16 cellular contexts compared by ENCODE assay signal in the genomic region with DNA sequence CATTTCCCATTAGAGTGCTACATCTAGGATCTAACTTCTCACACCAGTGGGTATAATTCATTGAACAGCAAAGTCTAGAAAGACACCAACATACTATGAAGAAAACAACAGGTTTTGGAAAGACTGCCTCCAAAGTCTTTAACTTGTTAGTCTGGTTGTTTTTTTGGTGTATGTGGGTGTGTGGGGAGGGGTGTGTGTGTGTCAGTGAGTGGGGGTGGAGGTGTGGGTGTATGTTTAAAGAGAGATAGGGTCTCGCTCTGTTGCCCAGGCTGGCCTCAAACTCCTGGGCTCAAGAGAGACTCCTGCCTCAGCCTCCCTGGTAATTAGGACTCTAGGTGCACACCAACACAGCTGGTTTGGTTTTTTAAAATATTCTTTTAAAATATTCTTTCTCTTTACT. TPM values are rescaled to one million over a fixed set of nuclear protein-coding genes. Genes with fewer than 3 reads are reported as not detected.
DNase-seq lines count a peak whose midpoint lies in the region; ATAC-seq and TF ChIP-seq lines count a peak whose summit lies in the region.
"Had no signal": no experiment of that assay in that cellular context is flagged by ENCODE, and none has a peak within 500 bp of the region (broad histone marks: within the 10 kb centered on the region; RNA-seq: fewer than 3 reads in every experiment).

No MANE protein-coding gene starts in this region.

- H3K27me3 ChIP-seq in GM23248 (replicated peaks; ENCODE audit: insufficient read depth) (no peaks in the 10 kb centered on the region), KMS-11 (ENCODE audit: insufficient read depth, low read depth) (no peaks in the 10 kb centered on the region), endocrine pancreas (ENCODE audit: control insufficient read depth, insufficient read depth, low read length) (no peaks in the 10 kb centered on the region), foreskin keratinocyte (no peaks in the 10 kb centered on the region)
- H3K27me3 ChIP-seq: BLaER1 had no signal

- H2AFZ ChIP-seq in GM23248: no peak overlapping the region
- H2AFZ ChIP-seq in KMS-11 (ENCODE audit: low read depth): no peak overlapping the region
- H2AFZ ChIP-seq: GM23338 had no signal

- ATAC-seq in foreskin keratinocyte: no peak
- ATAC-seq: CD8-positive, alpha-beta T cell; GM23338 had no signal

- 0 out of 2 replicates have a peak, but pooled peaks cover 5% of the 10 kb centered on the region for H3K36me3 ChIP-seq in GM23248 (ENCODE audit: low read depth)
- H3K36me3 ChIP-seq in KMS-11 (ENCODE audit: insufficient read depth): no peaks in the 10 kb centered on the region
- no peaks in the 10 kb centered on the region for H3K36me3 ChIP-seq in endocrine pancreas (ENCODE audit: control insufficient read depth, insufficient read depth, low read length)

- H3K4me3 ChIP-seq in GM23248 (no peak overlapping the region), KMS-11 (IDR thresholded peaks at IDR 0.05; ENCODE audit: insufficient read depth, low read depth, low read length) (no peak overlapping the region), endocrine pancreas (ENCODE audit: control insufficient read depth, insufficient read depth, low read length) (peak overlapping the region; percentile 92)
- H3K4me3 ChIP-seq: BLaER1, GM23338, HAP-1 had no signal

- no peak for DNase-seq in GM23248
- no peak for DNase-seq in foreskin keratinocyte
- DNase-seq in dermis blood vessel endothelial cell: no peak
- no peak for DNase-seq in NCI-H524 treated with DMSO at 0.1 percent for 48 hours (lab: John Stamatoyannopoulos, UW)
- DNase-seq: Caco-2; CD4-positive, CD25-positive, alpha-beta regulatory T cell; CD8-positive, alpha-beta T cell; DMS153; DND-41 had no signal

- WGBS in GM23248 (ENCODE audit: low coverage in 1 of 2, low lambda C conversion rate in 2 of 2, missing lambda C conversion rate in 2 of 2), 2 experiments: 100% methylated on average over 1 of the region's 1 CpG

- H3K9ac ChIP-seq in GM23248 (no peak overlapping the region), KMS-11 (no peak overlapping the region), endocrine pancreas (ENCODE audit: control insufficient read depth, insufficient read depth, low read length) (no peak overlapping the region)
- H3K9ac ChIP-seq: BLaER1 had no signal

- no peaks in the 10 kb centered on the region for H3K9me3 ChIP-seq in GM23248 (ENCODE audit: low read depth)
- no peaks in the 10 kb centered on the region for H3K9me3 ChIP-seq in endocrine pancreas (ENCODE audit: control insufficient read depth, low read length)
- H3K9me3 ChIP-seq: BLaER1, Caco-2, HAP-1 had no signal

- TF ChIP-seq CTCF in KMS-11 (conservative IDR thresholded peaks at IDR 0.05; ENCODE audit: low read depth, low read length) (no peak), foreskin keratinocyte (conservative IDR thresholded peaks at IDR 0.05) (no peak)

- no peak overlapping the region for H3K4me2 ChIP-seq in GM23248 (ENCODE audit: unreplicated experiment)
- peak overlapping the region; percentile 53 for H3K4me2 ChIP-seq in KMS-11
- H3K4me2 ChIP-seq: BLaER1, GM23338 had no signal

- peak overlapping the region; percentile 34; the same call in 1 of the 2 replicates for H3K27ac ChIP-seq in GM23248
- H3K27ac ChIP-seq in KMS-11: peak overlapping the region; percentile 56
- no peak overlapping the region for H3K27ac ChIP-seq in foreskin keratinocyte
- H3K27ac ChIP-seq: 22Rv1, BLaER1, C4-2B had no signal

- H3K4me1 ChIP-seq in GM23248 (ENCODE audit: insufficient read depth): 0 out of 2 replicates have a peak, but pooled peaks cover 5% of the 10 kb centered on the region
- H3K4me1 ChIP-seq in KMS-11 (ENCODE audit: low read depth, poor library complexity, severe bottlenecking): peaks cover 39% of the 10 kb centered on the region
- H3K4me1 ChIP-seq in endocrine pancreas (ENCODE audit: control insufficient read depth, insufficient read depth, low read length): peaks cover 21% of the 10 kb centered on the region
- H3K4me1 ChIP-seq in foreskin keratinocyte: no peaks in the 10 kb centered on the region
- H3K4me1 ChIP-seq: BLaER1 had no signal

- no peaks in the 10 kb centered on the region for H3K9me2 ChIP-seq in GM23248 (ENCODE audit: insufficient read depth)

- H3K79me2 ChIP-seq in GM23248 (ENCODE audit: insufficient read depth) (peaks cover 94% of the 10 kb centered on the region), KMS-11 (ENCODE audit: insufficient read depth, low read depth) (no peaks in the 10 kb centered on the region)

- H4K20me1 ChIP-seq in GM23248 (ENCODE audit: insufficient read depth) (no peaks in the 10 kb centered on the region), KMS-11 (ENCODE audit: insufficient read depth) (no peaks in the 10 kb centered on the region)
- H4K20me1 ChIP-seq: BLaER1 had no signal

- in situ Hi-C loops in GM23248 (cut with MboI): no loop called here

- peaks cover 12% of the 10 kb centered on the region; the same call in 1 of the 2 replicates for H3F3A ChIP-seq in GM23248 (ENCODE audit: insufficient read depth)

RNA-seq across cellular contexts. Expression of a gene that starts 59.7 kb away (rescaled TPM):
- 46.7 and 49.7 TPM in 2 replicates for total RNA-seq in GM23248 (2014; rRNA removed; shearing (Covaris generic))
- polyA plus RNA-seq in GM23248 (2016; fragmentation: Nextera tagmentation; extraction: Ambion mirVana) (40.3 and 43.3 TPM in 2 replicates), foreskin keratinocyte (42.2 and 47.1 TPM in 2 replicates)
- total RNA-seq in foreskin keratinocyte (60.6 and 63.6 TPM in 2 replicates), dermis blood vessel endothelial cell (41.2 and 63.2 TPM in 2 replicates)
